2 cellular contexts compared by ENCODE assay signal in the genomic region with DNA sequence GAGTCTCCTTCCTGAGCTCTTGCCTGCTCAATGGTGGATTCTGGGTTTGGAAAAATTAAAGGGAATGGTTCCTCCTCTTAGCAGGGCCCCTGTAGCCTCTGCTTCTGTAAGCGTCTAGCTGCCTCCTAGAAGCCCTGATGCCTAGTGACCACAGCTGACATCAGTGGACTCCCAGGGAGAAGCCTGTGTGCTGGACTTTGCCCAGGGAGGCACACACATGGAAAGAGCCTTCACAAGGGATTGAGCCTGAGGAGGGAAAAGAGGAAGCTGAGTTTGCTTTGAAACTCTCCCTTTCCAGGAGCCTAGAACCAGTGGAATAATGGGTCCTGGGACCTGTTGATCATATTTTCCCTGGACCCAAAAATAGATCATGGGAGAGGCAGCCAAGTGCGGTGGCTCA.
A peak's percentile ranks its signal among the peaks of the same experiment; 100 is the strongest.
TF ChIP-seq lines count a peak whose summit lies in the region.

No MANE protein-coding gene starts in this region.

TF ChIP-seq in HEK293, 187 proteins besides CTCF, POLR2A, EP300 and RAD21:
- TF ChIP-seq SCRT2 (tag by site-specific recombination; IDR thresholded peaks at IDR 0.05), result peak; percentile 71
- no peak for TF ChIP-seq ZNF76 (tag by site-specific recombination; IDR thresholded peaks at IDR 0.05; ENCODE audit: borderline replicate concordance, low read depth)
- no peak for TF ChIP-seq ZNF830 (tag by site-specific recombination; IDR thresholded peaks at IDR 0.05; ENCODE audit: low read depth)

TF ChIP-seq in HepG2, 621 proteins besides CTCF, POLR2A, EP300 and RAD21:
- TF ChIP-seq HNF4A (CRISPR knock-in tag; IDR thresholded peaks at IDR 0.05), result peak; percentile 53
- TF ChIP-seq ZSCAN29 (CRISPR knock-in tag; conservative IDR thresholded peaks at IDR 0.05), result no peak
- peak; percentile 61; the same call in 1 of the 2 replicates for TF ChIP-seq ZNF644 (CRISPR knock-in tag; IDR thresholded peaks at IDR 0.05; ENCODE audit: low read depth)
- peak; percentile 77; the same call in 1 of the 2 replicates for TF ChIP-seq MIER2 (CRISPR knock-in tag; IDR thresholded peaks at IDR 0.05)
